Comparison of ENCODE assay signal across 15 cellular contexts in genomic region chr10:109982812-109983211, GRCh38.
"Had no signal": no experiment of that assay in that cellular context is flagged by ENCODE, and none has a peak within 500 bp of the region (broad histone marks: within the 10 kb centered on the region; RNA-seq: fewer than 3 reads in every experiment).

No MANE protein-coding gene starts in this region.

- ATAC-seq: activated T-cell treated with anti-CD3 and anti-CD28 coated beads, Interleukin-2, amount 50 U/mL, for 4 hours; esophagus mucosa had no signal

- H3K4me1 Mint-ChIP-seq: memory B cell had no signal

- DNase-seq: activated CD4-positive, alpha-beta memory T cell treated with anti-CD3 and anti-CD28 coated beads for 36 hours; activated CD4-positive, alpha-beta T cell treated with anti-CD3 and anti-CD28 coated beads for 1 hour; activated effector memory CD4-positive, alpha-beta T cell treated with anti-CD3 and anti-CD28 coated beads, Interleukin-2, amount 50 U/mL, for 16 hours; activated naive CD8-positive, alpha-beta T cell treated with anti-CD3 and anti-CD28 coated beads, Interleukin-2, amount 10 ng/mL, durations not matched to agents 7 days and 5 days; activated T-cell treated with anti-CD3 and anti-CD28 coated beads, Interleukin-2, amount 50 U/mL, for 4 hours; foreskin melanocyte; heart left ventricle; ovary; SIG-M5; stimulated activated CD4-positive, alpha-beta T cell treated with anti-CD3 and anti-CD28 coated beads, Interleukin-4, amount 100 ng/mL, for 1 hour; transverse colon had no signal

- H3K4me3 ChIP-seq: ovary, transverse colon had no signal

- H3K27me3 ChIP-seq: heart left ventricle, ovary, transverse colon had no signal

- H3K27me3 Mint-ChIP-seq: activated CD4-positive, alpha-beta memory T cell treated with anti-CD3 and anti-CD28 coated beads for 36 hours; memory B cell; stimulated activated naive CD8-positive, alpha-beta T cell treated with anti-CD3 and anti-CD28 coated beads, Interleukin-15, Interleukin-2, amounts not matched to agents 100 ng/mL and 50 ng/mL, for 24 hours had no signal

- H3K4me3 Mint-ChIP-seq: activated CD4-positive, alpha-beta memory T cell treated with anti-CD3 and anti-CD28 coated beads for 36 hours; activated naive CD8-positive, alpha-beta T cell treated with anti-CD3 and anti-CD28 coated beads, Interleukin-2, amount 10 ng/mL, durations not matched to agents 7 days and 5 days; activated T-cell treated with anti-CD3 and anti-CD28 coated beads, Interleukin-2, amount 50 U/mL, for 4 hours; central memory CD8-positive, alpha-beta T cell; memory B cell; stimulated activated naive CD8-positive, alpha-beta T cell treated with anti-CD3 and anti-CD28 coated beads, Interleukin-15, Interleukin-2, amounts not matched to agents 100 ng/mL and 50 ng/mL, for 24 hours had no signal

- H3K27ac Mint-ChIP-seq: activated CD4-positive, alpha-beta memory T cell treated with anti-CD3 and anti-CD28 coated beads for 36 hours; activated naive CD8-positive, alpha-beta T cell treated with anti-CD3 and anti-CD28 coated beads, Interleukin-2, amount 10 ng/mL, durations not matched to agents 7 days and 5 days; memory B cell; stimulated activated naive CD8-positive, alpha-beta T cell treated with anti-CD3 and anti-CD28 coated beads, Interleukin-15, Interleukin-2, amounts not matched to agents 100 ng/mL and 50 ng/mL, for 24 hours had no signal

- H3K9me3 Mint-ChIP-seq: central memory CD8-positive, alpha-beta T cell had no signal

- H3K36me3 ChIP-seq: heart left ventricle, ovary, transverse colon had no signal

- H3K9me3 ChIP-seq: ovary had no signal
